Comparison of ENCODE assay signal across 25 cellular contexts in the genomic region with DNA sequence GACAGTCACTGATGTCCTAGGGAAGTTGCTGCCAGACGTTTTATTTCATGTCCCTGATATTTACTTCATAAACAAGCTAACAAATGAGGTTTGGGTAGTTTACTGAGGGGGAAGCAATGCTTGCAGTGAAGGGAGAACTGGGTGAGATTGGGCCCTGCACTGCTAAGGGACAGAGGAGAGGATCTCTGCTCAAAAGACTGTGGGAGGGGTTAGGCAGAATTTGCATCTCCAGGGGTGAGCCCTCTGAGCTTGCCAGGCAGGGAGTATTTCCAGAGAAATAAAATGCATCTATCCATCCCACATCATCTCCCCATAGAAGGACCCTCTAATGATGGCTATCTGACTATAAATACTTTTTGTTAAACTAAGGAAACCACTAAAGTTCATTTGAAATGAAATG.
DNase-seq lines count a peak whose midpoint lies in the region; ATAC-seq and TF ChIP-seq lines count a peak whose summit lies in the region.
"Had no signal": no experiment of that assay in that cellular context is flagged by ENCODE, and none has a peak within 500 bp of the region (broad histone marks: within the 10 kb centered on the region; RNA-seq: fewer than 3 reads in every experiment).

No MANE protein-coding gene starts in this region.

- no peak for DNase-seq in stimulated activated naive CD8-positive, alpha-beta T cell treated with anti-CD3 and anti-CD28 coated beads, Interleukin-15, amount 100 ng/mL, for 72 hours
- no peak for DNase-seq in stimulated activated naive CD8-positive, alpha-beta T cell treated with anti-CD3 and anti-CD28 coated beads, Interleukin-15, Interleukin-2, amounts not matched to agents 100 U/mL and 50 U/mL, for 24 hours
- DNase-seq in WTC11 (ENCODE audit: low spot score) (no peak), COR-L47 (lab: John Stamatoyannopoulos, UW) (no peak), ovary (no peak)
- DNase-seq in activated T-cell treated with anti-CD3 and anti-CD28 coated beads, Interleukin-2, amount 50 U/mL, for 4 hours, result no peak
- DNase-seq: AML-193; CD4-positive, alpha-beta T cell; DMS53; Kasumi-1; MV-4-11; NCI-H1105; NCI-H1436 treated with DMSO at 0.1 percent for 48 hours; NCI-H1930; NCI-H2107; NCI-H524; NCI-H774; NK-92 treated with Interleukin-12 subunit alpha and Interleukin-12 subunit beta, amount 100 ng/mL, for 24 hours; Right ventricle myocardium superior; RPMI8226 had no signal

- no peak for TF ChIP-seq CTCF in WTC11 (IDR thresholded peaks at IDR 0.05)
- no peak for TF ChIP-seq CTCF in parathyroid adenoma (IDR thresholded peaks at IDR 0.05)
- no peak for TF ChIP-seq CTCF in ovary (IDR thresholded peaks at IDR 0.05)

- H3K36me3 Mint-ChIP-seq in WTC11, result peaks cover 2% of the 10 kb centered on the region
- peaks cover 14% of the 10 kb centered on the region for H3K36me3 Mint-ChIP-seq in activated T-cell treated with anti-CD3 and anti-CD28 coated beads, Interleukin-2, amount 50 U/mL, for 4 hours (ENCODE audit: insufficient read depth)

- H3K79me2 ChIP-seq in parathyroid adenoma, result no peaks in the 10 kb centered on the region

- peak overlapping the region in 1 of 2 donors; percentile 71 for H3K27ac Mint-ChIP-seq in stimulated activated naive CD8-positive, alpha-beta T cell treated with anti-CD3 and anti-CD28 coated beads, Interleukin-15, amount 100 ng/mL, for 72 hours
- no peak overlapping the region for H3K27ac Mint-ChIP-seq in WTC11
- H3K27ac Mint-ChIP-seq: CD4-positive, alpha-beta T cell had no signal

- no peak overlapping the region for H3K4me2 ChIP-seq in parathyroid adenoma (ENCODE audit: low read length)
- H3K4me2 ChIP-seq: BLaER1 treated with 17β-estradiol and CSF1 and Interleukin-3, amounts not matched to agents 10 nM and 100 nM had no signal

- no peak overlapping the region for H3K9ac ChIP-seq in parathyroid adenoma
- H3K9ac ChIP-seq: BLaER1 treated with 17β-estradiol and CSF1 and Interleukin-3, amounts not matched to agents 10 nM and 100 nM had no signal

- no peak overlapping the region for H3K4me3 Mint-ChIP-seq in stimulated activated naive CD8-positive, alpha-beta T cell treated with anti-CD3 and anti-CD28 coated beads, Interleukin-15, amount 100 ng/mL, for 72 hours
- no peak overlapping the region for H3K4me3 Mint-ChIP-seq in WTC11
- no peak overlapping the region for H3K4me3 Mint-ChIP-seq in activated T-cell treated with anti-CD3 and anti-CD28 coated beads, Interleukin-2, amount 50 U/mL, for 4 hours
- H3K4me3 Mint-ChIP-seq: CD4-positive, alpha-beta T cell had no signal

- H3K4me1 Mint-ChIP-seq in stimulated activated naive CD8-positive, alpha-beta T cell treated with anti-CD3 and anti-CD28 coated beads, Interleukin-15, amount 100 ng/mL, for 72 hours, result no peaks in the 10 kb centered on the region
- H3K4me1 Mint-ChIP-seq in WTC11, result peaks cover 6% of the 10 kb centered on the region
- H3K4me1 Mint-ChIP-seq in activated T-cell treated with anti-CD3 and anti-CD28 coated beads, Interleukin-2, amount 50 U/mL, for 4 hours (ENCODE audit: low read depth), result no peaks in the 10 kb centered on the region

- CTCF ChIA-PET in WTC11 (lab: Charles Lee), result no interaction called here

- POLR2A ChIA-PET in WTC11 (lab: Charles Lee), result no interaction called here

- H3K4me3 ChIP-seq in parathyroid adenoma (ENCODE audit: low read depth, low read length) (no peak overlapping the region), ovary (no peak overlapping the region)
- H3K4me3 ChIP-seq: BLaER1 treated with 17β-estradiol and CSF1 and Interleukin-3, amounts not matched to agents 10 nM and 100 nM; K562; SJSA1 had no signal

- H3K27me3 ChIP-seq in parathyroid adenoma (ENCODE audit: control insufficient read depth, insufficient read depth, low read length), result no peaks in the 10 kb centered on the region
- no peaks in the 10 kb centered on the region for H3K27me3 ChIP-seq in ovary
- H3K27me3 ChIP-seq: BLaER1 treated with 17β-estradiol and CSF1 and Interleukin-3, amounts not matched to agents 10 nM and 100 nM; SJSA1 had no signal

- intact Hi-C loops in ovary (cut with DNase I), result no loop called here

- H3K9me3 Mint-ChIP-seq in stimulated activated naive CD8-positive, alpha-beta T cell treated with anti-CD3 and anti-CD28 coated beads, Interleukin-15, amount 100 ng/mL, for 72 hours, result no peaks in the 10 kb centered on the region
- H3K9me3 Mint-ChIP-seq in WTC11, result no peaks in the 10 kb centered on the region
- H3K9me3 Mint-ChIP-seq in activated T-cell treated with anti-CD3 and anti-CD28 coated beads, Interleukin-2, amount 50 U/mL, for 4 hours, result no peaks in the 10 kb centered on the region
- H3K9me3 Mint-ChIP-seq: CD4-positive, alpha-beta T cell had no signal

- H3K36me3 ChIP-seq in parathyroid adenoma (ENCODE audit: control insufficient read depth, insufficient read depth, low read length), result no peaks in the 10 kb centered on the region
- no peaks in the 10 kb centered on the region for H3K36me3 ChIP-seq in ovary
- H3K36me3 ChIP-seq: SJSA1 had no signal

- H3K27ac ChIP-seq in parathyroid adenoma, result no peak overlapping the region
- no peak overlapping the region for H3K27ac ChIP-seq in ovary
- H3K27ac ChIP-seq: BLaER1 treated with 17β-estradiol and CSF1 and Interleukin-3, amounts not matched to agents 10 nM and 100 nM; SJSA1 had no signal

- H3K4me1 ChIP-seq in parathyroid adenoma (no peaks in the 10 kb centered on the region), ovary (ENCODE audit: insufficient read depth) (no peaks in the 10 kb centered on the region)
- H3K4me1 ChIP-seq: SJSA1 had no signal

- TF ChIP-seq EP300 in ovary (IDR thresholded peaks at IDR 0.05), result no peak

- 15 to 48% (median 17%) methylated on average over 1 of the region's 1 CpG for WGBS in ovary, 3 donors

- ATAC-seq in stimulated activated naive CD8-positive, alpha-beta T cell treated with anti-CD3 and anti-CD28 coated beads, Interleukin-15, amount 100 ng/mL, for 72 hours, result peak; percentile 35
- ATAC-seq in stimulated activated naive CD8-positive, alpha-beta T cell treated with anti-CD3 and anti-CD28 coated beads, Interleukin-15, Interleukin-2, amounts not matched to agents 100 U/mL and 50 U/mL, for 24 hours, result no peak
- peak; percentile 85 for ATAC-seq in WTC11
- no peak for ATAC-seq in activated T-cell treated with anti-CD3 and anti-CD28 coated beads, Interleukin-2, amount 50 U/mL, for 4 hours
- ATAC-seq: HCT116, K562 had no signal

- H3K9me3 ChIP-seq in parathyroid adenoma (ENCODE audit: control insufficient read depth, low read length) (no peaks in the 10 kb centered on the region), ovary (no peaks in the 10 kb centered on the region)
- H3K9me3 ChIP-seq: BLaER1 treated with 17β-estradiol and CSF1 and Interleukin-3, amounts not matched to agents 10 nM and 100 nM; SJSA1 had no signal

- peaks cover 8% of the 10 kb centered on the region for H3K27me3 Mint-ChIP-seq in stimulated activated naive CD8-positive, alpha-beta T cell treated with anti-CD3 and anti-CD28 coated beads, Interleukin-15, amount 100 ng/mL, for 72 hours
- no peaks in the 10 kb centered on the region for H3K27me3 Mint-ChIP-seq in WTC11 (ENCODE audit: low read depth)
- no peaks in the 10 kb centered on the region for H3K27me3 Mint-ChIP-seq in activated T-cell treated with anti-CD3 and anti-CD28 coated beads, Interleukin-2, amount 50 U/mL, for 4 hours (ENCODE audit: low read depth)
- H3K27me3 Mint-ChIP-seq: CD4-positive, alpha-beta T cell had no signal

- no peak for TF ChIP-seq POLR2A in ovary (IDR thresholded peaks at IDR 0.05)

- H2AFZ ChIP-seq in parathyroid adenoma, result peak overlapping the region; percentile 10

TF ChIP-seq in WTC11, 78 proteins besides CTCF, POLR2A, EP300 and RAD21 (continues in another document):
- TF ChIP-seq GTF2I (CRISPR knock-in tag; conservative IDR thresholded peaks at IDR 0.05) (no peak), TEAD1 (CRISPR knock-in tag; IDR thresholded peaks at IDR 0.05) (no peak)
- TF ChIP-seq, protein P1, sequence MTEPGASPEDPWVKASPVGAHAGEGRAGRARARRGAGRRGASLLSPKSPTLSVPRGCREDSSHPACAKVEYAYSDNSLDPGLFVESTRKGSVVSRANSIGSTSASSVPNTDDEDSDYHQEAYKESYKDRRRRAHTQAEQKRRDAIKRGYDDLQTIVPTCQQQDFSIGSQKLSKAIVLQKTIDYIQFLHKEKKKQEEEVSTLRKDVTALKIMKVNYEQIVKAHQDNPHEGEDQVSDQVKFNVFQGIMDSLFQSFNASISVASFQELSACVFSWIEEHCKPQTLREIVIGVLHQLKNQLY (CRISPR knock-in tag; IDR thresholded peaks at IDR 0.05), result no peak
- TF ChIP-seq, protein P2, sequence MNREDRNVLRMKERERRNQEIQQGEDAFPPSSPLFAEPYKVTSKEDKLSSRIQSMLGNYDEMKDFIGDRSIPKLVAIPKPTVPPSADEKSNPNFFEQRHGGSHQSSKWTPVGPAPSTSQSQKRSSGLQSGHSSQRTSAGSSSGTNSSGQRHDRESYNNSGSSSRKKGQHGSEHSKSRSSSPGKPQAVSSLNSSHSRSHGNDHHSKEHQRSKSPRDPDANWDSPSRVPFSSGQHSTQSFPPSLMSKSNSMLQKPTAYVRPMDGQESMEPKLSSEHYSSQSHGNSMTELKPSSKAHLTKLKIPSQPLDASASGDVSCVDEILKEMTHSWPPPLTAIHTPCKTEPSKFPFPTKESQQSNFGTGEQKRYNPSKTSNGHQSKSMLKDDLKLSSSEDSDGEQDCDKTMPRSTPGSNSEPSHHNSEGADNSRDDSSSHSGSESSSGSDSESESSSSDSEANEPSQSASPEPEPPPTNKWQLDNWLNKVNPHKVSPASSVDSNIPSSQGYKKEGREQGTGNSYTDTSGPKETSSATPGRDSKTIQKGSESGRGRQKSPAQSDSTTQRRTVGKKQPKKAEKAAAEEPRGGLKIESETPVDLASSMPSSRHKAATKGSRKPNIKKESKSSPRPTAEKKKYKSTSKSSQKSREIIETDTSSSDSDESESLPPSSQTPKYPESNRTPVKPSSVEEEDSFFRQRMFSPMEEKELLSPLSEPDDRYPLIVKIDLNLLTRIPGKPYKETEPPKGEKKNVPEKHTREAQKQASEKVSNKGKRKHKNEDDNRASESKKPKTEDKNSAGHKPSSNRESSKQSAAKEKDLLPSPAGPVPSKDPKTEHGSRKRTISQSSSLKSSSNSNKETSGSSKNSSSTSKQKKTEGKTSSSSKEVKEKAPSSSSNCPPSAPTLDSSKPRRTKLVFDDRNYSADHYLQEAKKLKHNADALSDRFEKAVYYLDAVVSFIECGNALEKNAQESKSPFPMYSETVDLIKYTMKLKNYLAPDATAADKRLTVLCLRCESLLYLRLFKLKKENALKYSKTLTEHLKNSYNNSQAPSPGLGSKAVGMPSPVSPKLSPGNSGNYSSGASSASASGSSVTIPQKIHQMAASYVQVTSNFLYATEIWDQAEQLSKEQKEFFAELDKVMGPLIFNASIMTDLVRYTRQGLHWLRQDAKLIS (CRISPR knock-in tag; IDR thresholded peaks at IDR 0.05; ENCODE audit: borderline replicate concordance), result no peak

Comparison
In these comparisons a context has a peak if more than half of its experiments do, and no peak if none do; other contexts are left out.
1. ATAC-seq: peak in stimulated activated naive CD8-positive, alpha-beta T cell treated with anti-CD3 and anti-CD28 coated beads, Interleukin-15, amount 100 ng/mL, for 72 hours (single experiment) and WTC11 (single experiment); none in stimulated activated naive CD8-positive, alpha-beta T cell treated with anti-CD3 and anti-CD28 coated beads, Interleukin-15, Interleukin-2, amounts not matched to agents 100 U/mL and 50 U/mL, for 24 hours (single experiment) and activated T-cell treated with anti-CD3 and anti-CD28 coated beads, Interleukin-2, amount 50 U/mL, for 4 hours (0 of 2).